11 cellular contexts compared by ENCODE assay signal in the genomic region with DNA sequence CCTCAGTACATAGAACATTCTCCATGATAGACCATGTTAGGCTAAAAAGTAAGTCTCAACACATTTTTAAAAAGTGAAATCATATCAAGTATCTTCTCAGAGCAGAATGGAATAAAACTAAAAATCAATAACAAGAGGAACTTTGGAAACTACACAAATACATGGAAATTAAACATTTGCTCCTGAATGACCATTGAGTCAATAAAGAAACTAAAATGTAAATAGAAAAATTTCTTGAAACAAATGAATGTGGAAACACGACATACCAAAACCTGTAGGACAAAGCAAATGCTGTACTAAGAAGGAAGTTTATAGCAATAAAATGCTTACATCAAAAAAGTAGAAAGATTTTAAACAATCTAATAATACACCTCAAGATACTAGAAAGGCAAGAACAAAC.
"Had no signal": no experiment of that assay in that cellular context is flagged by ENCODE, and none has a peak within 500 bp of the region (broad histone marks: within the 10 kb centered on the region; RNA-seq: fewer than 3 reads in every experiment).

No MANE protein-coding gene starts in this region.

- H3K9me3 ChIP-seq: HAP-1 had no signal

- H3K4me2 ChIP-seq: GM23338 had no signal

- H3K9me3 Mint-ChIP-seq: HFFc6 had no signal

- H2AFZ ChIP-seq: GM23248, GM23338 had no signal

- H3K36me3 ChIP-seq: HAP-1 had no signal

- DNase-seq: GM23248, GOT3, H7, H9, HCEC 1CT, HFFc6 had no signal

- FAIRE-seq: H1, H54 had no signal

- H3K27ac ChIP-seq: GM23248 had no signal

- H3K4me3 Mint-ChIP-seq: GM23338, H9, HFFc6 had no signal

- H3K4me1 ChIP-seq: HAP-1 had no signal

- H3K9ac ChIP-seq: GM23248 had no signal

- H3K4me3 ChIP-seq: GM23248, GM23338, HAP-1 had no signal

- H3K4me1 Mint-ChIP-seq: GM23338, H9 had no signal

- H3K27ac Mint-ChIP-seq: GM23338, H9, HFFc6 had no signal

- ATAC-seq: GM23338, HCT116 had no signal
